Comparison of ENCODE assay signal across 8 cellular contexts in the genomic region with DNA sequence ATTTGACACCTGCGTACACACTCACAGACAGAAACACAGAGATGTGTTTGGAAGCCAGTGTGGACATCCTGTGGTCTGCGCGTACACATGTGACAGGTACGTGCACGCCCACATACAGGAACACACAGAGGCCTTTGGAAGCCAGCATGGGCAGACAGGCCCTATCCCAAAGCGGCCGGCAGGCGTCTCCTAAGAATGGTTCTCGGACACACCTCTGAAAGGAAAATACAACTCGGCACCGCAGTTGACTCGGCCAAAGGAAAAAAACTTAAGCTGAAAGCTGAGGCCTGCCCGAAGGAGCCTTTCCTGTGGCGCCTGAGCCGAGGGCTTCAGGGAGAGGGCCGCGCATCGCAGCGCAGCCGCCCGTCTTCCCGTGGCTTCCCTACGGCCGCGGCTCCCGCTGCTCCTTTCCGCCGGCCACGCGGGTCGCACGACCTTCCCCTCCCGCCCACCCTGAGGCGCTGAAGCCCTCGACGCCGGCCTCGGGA. TPM values are rescaled to one million over a fixed set of nuclear protein-coding genes. Genes with fewer than 3 reads are reported as not detected.
A peak's percentile ranks its signal among the peaks of the same experiment; 100 is the strongest.
DNase-seq lines count a peak whose midpoint lies in the region; ATAC-seq and TF ChIP-seq lines count a peak whose summit lies in the region.

No MANE protein-coding gene starts in this region.

- H3K9me3 Mint-ChIP-seq in activated T-cell treated with anti-CD3 and anti-CD28 coated beads, Interleukin-2, amount 50 U/mL, for 24 hours = no peaks in the 10 kb centered on the region
- peaks cover 35% of the 10 kb centered on the region for H3K9me3 Mint-ChIP-seq in nephron progenitor cell

- no peaks in the 10 kb centered on the region for H3K27me3 ChIP-seq in AG04450 (ENCODE audit: control insufficient read depth, insufficient read depth, low read length)
- H3K27me3 ChIP-seq in OCI-LY3 (ENCODE audit: low read depth, low read length) = no peaks in the 10 kb centered on the region
- no peaks in the 10 kb centered on the region for H3K27me3 ChIP-seq in thoracic aorta (replicated peaks; ENCODE audit: insufficient read depth)

- H3K4me1 Mint-ChIP-seq in activated T-cell treated with anti-CD3 and anti-CD28 coated beads, Interleukin-2, amount 50 U/mL, for 24 hours (ENCODE audit: low read depth) = peaks cover 35% of the 10 kb centered on the region
- peaks cover 33% of the 10 kb centered on the region for H3K4me1 Mint-ChIP-seq in nephron progenitor cell

- peaks cover 29% of the 10 kb centered on the region for H3K79me2 ChIP-seq in OCI-LY3 (ENCODE audit: low read length)

- peak; percentile 16 for DNase-seq in AG04450 (ENCODE audit: low read depth, low spot score)
- peak; percentile 67 for DNase-seq in activated T-cell treated with anti-CD3 and anti-CD28 coated beads, Interleukin-2, amount 50 U/mL, for 24 hours
- DNase-seq in fibroblast of mammary gland (ENCODE audit: low read depth) = peak; percentile 75
- no peak for DNase-seq in nephron progenitor cell
- no peak for DNase-seq in thoracic aorta (ENCODE audit: low spot score)

- H3K27ac ChIP-seq in AG04450 (ENCODE audit: low read depth, low read length) (no peak overlapping the region), OCI-LY3 (ENCODE audit: low read length) (no peak overlapping the region), thoracic aorta (no peak overlapping the region)

- peak; percentile 64 for TF ChIP-seq CTCF in AG04450 (IDR thresholded peaks at IDR 0.05; ENCODE audit: low read depth, low read length)
- peak; percentile 34 for TF ChIP-seq CTCF in OCI-LY3 (IDR thresholded peaks at IDR 0.05; ENCODE audit: low read depth, low read length)
- TF ChIP-seq CTCF in fibroblast of mammary gland (conservative IDR thresholded peaks at IDR 0.05; ENCODE audit: control insufficient read depth, insufficient read depth, low read depth, low read length) = peak; percentile 55
- peak; percentile 21 for TF ChIP-seq CTCF in nephron progenitor cell (IDR thresholded peaks at IDR 0.05)
- TF ChIP-seq CTCF in thoracic aorta (IDR thresholded peaks at IDR 0.05) = no peak

- H3K27ac Mint-ChIP-seq in activated T-cell treated with anti-CD3 and anti-CD28 coated beads, Interleukin-2, amount 50 U/mL, for 24 hours = peak overlapping the region; percentile 86
- H3K27ac Mint-ChIP-seq in nephron progenitor cell = no peak overlapping the region

- peak overlapping the region; percentile 88 for H3K4me3 Mint-ChIP-seq in activated T-cell treated with anti-CD3 and anti-CD28 coated beads, Interleukin-2, amount 50 U/mL, for 24 hours
- H3K4me3 Mint-ChIP-seq in nephron progenitor cell = peak overlapping the region; percentile 80

- H3K4me1 ChIP-seq in OCI-LY3 (ENCODE audit: low read length) (peaks cover 15% of the 10 kb centered on the region), thoracic aorta (ENCODE audit: control insufficient read depth in 1 of 2, low read depth in 2 of 2) (peaks cover 0 to 18% of the 10 kb centered on the region in 2 donors)

- CTCF ChIA-PET in AG04450 (lab: Charles Lee) = interaction anchor here (3.1 kb wide), 1 partner anchor 9 kb away, joined by 38 read pairs; no protein-coding TSS in a partner anchor

- H3K36me3 ChIP-seq in OCI-LY3 (replicated peaks; ENCODE audit: low read depth, low read length) = peaks cover 7% of the 10 kb centered on the region
- no peaks in the 10 kb centered on the region for H3K36me3 ChIP-seq in thoracic aorta

- no peak overlapping the region for H2AFZ ChIP-seq in OCI-LY3 (ENCODE audit: low read depth, low read length)

- no peaks in the 10 kb centered on the region for H3K27me3 Mint-ChIP-seq in activated T-cell treated with anti-CD3 and anti-CD28 coated beads, Interleukin-2, amount 50 U/mL, for 24 hours
- no peaks in the 10 kb centered on the region for H3K27me3 Mint-ChIP-seq in nephron progenitor cell (ENCODE audit: low read depth, poor library complexity)

- H4K20me1 ChIP-seq in OCI-LY3 (ENCODE audit: insufficient read depth, low read length) = 0 out of 2 replicates have a peak, but pooled peaks cover 3% of the 10 kb centered on the region

- H3K9ac ChIP-seq in OCI-LY3 (ENCODE audit: low read length) = peak overlapping the region; percentile 29

- H3K4me3 ChIP-seq in AG04450 (ENCODE audit: low read depth, low read length) (peak overlapping the region; percentile 78), OCI-LY3 (ENCODE audit: low read length) (peak overlapping the region; percentile 96), fibroblast of mammary gland (ENCODE audit: control insufficient read depth, low read depth, low read length) (peak overlapping the region; percentile 80), thoracic aorta (peak overlapping the region; percentile 96)

- ATAC-seq in GM18502 (IDR thresholded peaks at IDR 0.05; ENCODE audit: poor library complexity, unreplicated experiment) (peak; percentile 38), HG03378 (IDR thresholded peaks at IDR 0.05; ENCODE audit: unreplicated experiment) (peak; percentile 38), thoracic aorta (ENCODE audit: insufficient number of reproducible peaks, low FRiP score, low read depth) (no peak)

- no peaks in the 10 kb centered on the region; the same call in 1 of the 2 replicates for H3K9me3 ChIP-seq in AG04450 (ENCODE audit: control insufficient read depth, insufficient read depth, low read length)
- no peaks in the 10 kb centered on the region for H3K9me3 ChIP-seq in OCI-LY3 (ENCODE audit: insufficient read depth, low read length)
- no peaks in the 10 kb centered on the region for H3K9me3 ChIP-seq in thoracic aorta

- H3K4me2 ChIP-seq in OCI-LY3 (ENCODE audit: low read length) = peak overlapping the region; percentile 81

- POLR2A ChIA-PET in AG04450 (lab: Yijun Ruan, JAX) = no interaction called here

- H3K36me3 Mint-ChIP-seq in activated T-cell treated with anti-CD3 and anti-CD28 coated beads, Interleukin-2, amount 50 U/mL, for 24 hours (ENCODE audit: low read depth) = peaks cover 66% of the 10 kb centered on the region
- H3K36me3 Mint-ChIP-seq in nephron progenitor cell (ENCODE audit: low read depth) = peaks cover 55% of the 10 kb centered on the region

RNA-seq across cellular contexts. Expression of a gene that starts 1.4 kb away (rescaled TPM):
- polyA plus RNA-seq in AG04450 (2011; rRNA removed) = 12.7 and 21.4 TPM in 2 replicates
- 6.7 and 12.6 TPM in 2 replicates for polyA minus RNA-seq in AG04450 (2011; rRNA and poly(A)+ RNA removed)
- 1 to 10 TPM; 7.7 to 8.5 TPM for total RNA-seq in thoracic aorta

RNA-seq across cellular contexts. Expression of a gene that starts 41.5 kb away (rescaled TPM):
- 25.2 and 28.0 TPM in 2 replicates for polyA plus RNA-seq in AG04450 (2011; rRNA removed)
- polyA minus RNA-seq in AG04450 (2011; rRNA and poly(A)+ RNA removed) = 6.3 and 9.2 TPM in 2 replicates
- 10 to 100 TPM; 73.9 to 82.7 TPM for total RNA-seq in thoracic aorta

Comparison
In these comparisons a context has a peak if more than half of its experiments do, and no peak if none do; other contexts are left out.
1. DNase-seq: peak in AG04450 (single experiment), activated T-cell treated with anti-CD3 and anti-CD28 coated beads, Interleukin-2, amount 50 U/mL, for 24 hours (single experiment) and fibroblast of mammary gland (single experiment); none in nephron progenitor cell (single experiment) and thoracic aorta (single experiment).
2. Peak in every context shown above with its lines, with median percentiles within 50 percentile points of each other: H3K4me3 ChIP-seq.